In genomic region chr3:144275005-144275404, GRCh38 we compare ENCODE assay signal across 30 cellular contexts.
"Had no signal": no experiment of that assay in that cellular context is flagged by ENCODE, and none has a peak within 500 bp of the region (broad histone marks: within the 10 kb centered on the region; RNA-seq: fewer than 3 reads in every experiment).

No MANE protein-coding gene starts in this region.

- H3K36me3 Mint-ChIP-seq: stimulated activated effector memory CD8-positive, alpha-beta T cell treated with anti-CD3 and anti-CD28 coated beads, Interleukin-12 subunit alpha, Interleukin-12 subunit beta, amount 100 ng/mL, for 72 hours; type B pancreatic cell had no signal

- H3K27me3 Mint-ChIP-seq: progenitor cell of endocrine pancreas had no signal

- H3K4me1 Mint-ChIP-seq: stimulated activated effector memory CD8-positive, alpha-beta T cell treated with anti-CD3 and anti-CD28 coated beads, Interleukin-12 subunit alpha, Interleukin-12 subunit beta, amount 100 ng/mL, for 72 hours; stimulated activated naive CD8-positive, alpha-beta T cell treated with anti-CD3 and anti-CD28 coated beads, Interleukin-15, amount 100 ng/mL, for 72 hours had no signal

- H3K36me3 ChIP-seq: brain microvascular endothelial cell, ovary, right lobe of liver, uterus had no signal

- H3K4me3 Mint-ChIP-seq: activated naive CD4-positive, alpha-beta T cell treated with anti-CD3 and anti-CD28 coated beads for 36 hours; activated T-helper 1 cell treated with anti-CD3 and anti-CD28 coated beads, Interleukin-12 subunit alpha, Interleukin-12 subunit beta, Interleukin-2, Interleukin-4 antibody, amounts not matched to agents 30 ng/mL and 10 ng/mL and 1 ng/mL, durations not matched to agents 14 hours and 24 hours and 36 hours; nephron; stimulated activated effector memory CD8-positive, alpha-beta T cell treated with anti-CD3 and anti-CD28 coated beads, Interleukin-12 subunit alpha, Interleukin-12 subunit beta, amount 100 ng/mL, for 72 hours; stimulated activated naive CD8-positive, alpha-beta T cell treated with anti-CD3 and anti-CD28 coated beads, Interleukin-15, amount 100 ng/mL, for 72 hours; type B pancreatic cell had no signal

- H3K27me3 ChIP-seq: brain microvascular endothelial cell, ovary, right lobe of liver, uterus had no signal

- ATAC-seq: activated CD4-positive, CD25-positive, alpha-beta regulatory T cell treated with anti-CD3 and anti-CD28 coated beads, Interleukin-2, amount 50 U/mL, for 24 hours; esophagus mucosa; left colon; right lobe of liver; stimulated activated effector memory CD8-positive, alpha-beta T cell treated with anti-CD3 and anti-CD28 coated beads, Interleukin-12 subunit alpha, Interleukin-12 subunit beta, amount 100 ng/mL, for 72 hours; stimulated activated naive CD8-positive, alpha-beta T cell treated with anti-CD3 and anti-CD28 coated beads, Interleukin-15, amount 100 ng/mL, for 72 hours had no signal

- H3K9me3 Mint-ChIP-seq: activated naive CD4-positive, alpha-beta T cell treated with anti-CD3 and anti-CD28 coated beads for 36 hours; activated T-helper 1 cell treated with anti-CD3 and anti-CD28 coated beads, Interleukin-12 subunit alpha, Interleukin-12 subunit beta, Interleukin-2, Interleukin-4 antibody, amounts not matched to agents 30 ng/mL and 10 ng/mL and 1 ng/mL, durations not matched to agents 14 hours and 24 hours and 36 hours; nephron; stimulated activated effector memory CD8-positive, alpha-beta T cell treated with anti-CD3 and anti-CD28 coated beads, Interleukin-12 subunit alpha, Interleukin-12 subunit beta, amount 100 ng/mL, for 72 hours; stimulated activated naive CD8-positive, alpha-beta T cell treated with anti-CD3 and anti-CD28 coated beads, Interleukin-15, amount 100 ng/mL, for 72 hours had no signal

- H3K27ac ChIP-seq: brain microvascular endothelial cell, ovary, right lobe of liver, uterus, VCaP had no signal

- DNase-seq: activated CD4-positive, alpha-beta T cell treated with anti-CD3 and anti-CD28 coated beads for 48 hours; activated CD4-positive, alpha-beta T cell treated with anti-CD3 and anti-CD28 coated beads, Interleukin-2, amount 50 U/mL, for 48 hours; activated CD8-positive, alpha-beta memory T cell treated with anti-CD3 and anti-CD28 coated beads for 24 hours; activated effector memory CD4-positive, alpha-beta T cell treated with anti-CD3 and anti-CD28 coated beads, Interleukin-2, amount 50 U/mL, for 16 hours; activated naive CD4-positive, alpha-beta T cell treated with anti-CD3 and anti-CD28 coated beads for 36 hours; amniotic stem cell; brain microvascular endothelial cell; cortex of kidney; foreskin fibroblast; head of caudate nucleus; hippocampal formation; kidney; left colon; mammary epithelial cell; ovary; right lobe of liver; stimulated activated CD4-positive, alpha-beta T cell treated with anti-CD3 and anti-CD28 coated beads, Interleukin-12 subunit alpha, Interleukin-12 subunit beta, amount 100 ng/mL, for 4 hours; stimulated activated CD4-positive, alpha-beta T cell treated with anti-CD3 and anti-CD28 coated beads, Interleukin-4, amount 100 ng/mL, for 1 hour; stimulated activated naive CD8-positive, alpha-beta T cell treated with anti-CD3 and anti-CD28 coated beads, Interleukin-15, amount 100 ng/mL, for 72 hours; substantia nigra; T-helper 9 cell; uterus had no signal

- H3K27ac Mint-ChIP-seq: activated naive CD4-positive, alpha-beta T cell treated with anti-CD3 and anti-CD28 coated beads for 36 hours; activated T-helper 1 cell treated with anti-CD3 and anti-CD28 coated beads, Interleukin-12 subunit alpha, Interleukin-12 subunit beta, Interleukin-2, Interleukin-4 antibody, amounts not matched to agents 30 ng/mL and 10 ng/mL and 1 ng/mL, durations not matched to agents 14 hours and 24 hours and 36 hours; progenitor cell of endocrine pancreas; stimulated activated effector memory CD8-positive, alpha-beta T cell treated with anti-CD3 and anti-CD28 coated beads, Interleukin-12 subunit alpha, Interleukin-12 subunit beta, amount 100 ng/mL, for 72 hours; stimulated activated naive CD8-positive, alpha-beta T cell treated with anti-CD3 and anti-CD28 coated beads, Interleukin-15, amount 100 ng/mL, for 72 hours; type B pancreatic cell had no signal

- H3K4me1 ChIP-seq: right lobe of liver, uterus had no signal

- H3K4me3 ChIP-seq: ovary, right lobe of liver, uterus had no signal

- H3K9me3 ChIP-seq: ovary, right lobe of liver, uterus had no signal
